ENCODE assay signal across 8 cellular contexts in the genomic region with DNA sequence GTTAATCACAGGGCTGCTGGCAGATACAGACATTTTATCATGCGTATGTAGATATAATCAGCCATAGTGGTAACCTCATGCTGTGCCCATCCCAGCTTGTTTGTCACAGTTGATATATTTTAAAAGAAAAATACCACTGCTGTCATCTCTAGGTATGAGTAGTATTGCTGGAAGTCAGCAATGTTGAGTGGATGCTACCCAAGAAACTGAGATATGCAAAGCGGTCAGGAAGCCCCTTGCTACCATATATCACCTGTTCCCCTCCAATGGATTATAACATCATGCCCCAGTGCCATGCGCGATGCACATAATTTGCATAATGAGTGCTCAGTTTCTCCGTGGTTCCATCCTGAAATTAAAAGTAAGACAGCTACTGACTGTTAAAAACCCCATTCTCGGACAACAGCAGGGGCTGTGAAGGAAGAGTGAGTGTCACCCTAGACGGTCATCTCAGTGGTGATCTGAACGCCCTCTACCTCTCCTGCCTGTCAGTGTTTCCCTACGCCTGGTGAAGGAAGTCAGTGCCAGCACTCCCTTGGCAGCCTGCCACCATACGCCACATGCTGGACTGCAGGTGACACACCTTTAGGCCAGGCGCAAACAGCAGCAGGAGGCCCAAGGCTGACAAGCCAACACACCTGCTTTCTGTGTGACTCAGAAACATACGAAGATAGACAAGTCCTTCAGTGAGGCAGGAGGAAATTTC. TPM values are rescaled to one million over a fixed set of nuclear protein-coding genes. Genes with fewer than 3 reads are reported as not detected.
DNase-seq lines count a peak whose midpoint lies in the region; ATAC-seq, FAIRE-seq and TF ChIP-seq lines count a peak whose summit lies in the region.

No MANE protein-coding gene starts in this region.

- TF ChIP-seq CTCF in liver (IDR thresholded peaks at IDR 0.05; ENCODE audit: low read depth, low read length, missing input control): no peak
- no peak for TF ChIP-seq CTCF in osteocyte (IDR thresholded peaks at IDR 0.05)

- no peaks in the 10 kb centered on the region for H3K27me3 Mint-ChIP-seq in activated CD4-positive, alpha-beta memory T cell treated with anti-CD3 and anti-CD28 coated beads for 36 hours
- H3K27me3 Mint-ChIP-seq in osteocyte (ENCODE audit: unreplicated experiment): no peaks in the 10 kb centered on the region

- CTCF ChIA-PET in activated CD4-positive, alpha-beta memory T cell treated with anti-CD3 and anti-CD28 coated beads for 36 hours (lab: Charles Lee): interaction anchor here (0.6 to 1.3 kb wide), 6 partner anchors 10 to 177 kb away, joined by 3 to 5 read pairs (median 3); no protein-coding TSS in a partner anchor

- H3K9me3 Mint-ChIP-seq in activated CD4-positive, alpha-beta memory T cell treated with anti-CD3 and anti-CD28 coated beads for 36 hours: no peaks in the 10 kb centered on the region
- no peaks in the 10 kb centered on the region for H3K9me3 Mint-ChIP-seq in osteocyte (ENCODE audit: unreplicated experiment)

- H3K4me3 ChIP-seq in liver (ENCODE audit: low read depth in 1 of 3, low read length in 3 of 3): no peak overlapping the region

- peak; percentile 52 for TF ChIP-seq POLR2A in GM18505 (IDR thresholded peaks at IDR 0.05; ENCODE audit: borderline replicate concordance, extremely low read depth, insufficient read depth, insufficient read length)

- H3K36me3 Mint-ChIP-seq in activated CD4-positive, alpha-beta memory T cell treated with anti-CD3 and anti-CD28 coated beads for 36 hours: peaks cover 48% of the 10 kb centered on the region
- peaks cover 27% of the 10 kb centered on the region for H3K36me3 Mint-ChIP-seq in osteocyte (ENCODE audit: unreplicated experiment)

- no peak overlapping the region for H3K9ac ChIP-seq in liver (ENCODE audit: low read depth in 1 of 2, low read length in 2 of 2)

- POLR2A ChIA-PET in activated CD4-positive, alpha-beta memory T cell treated with anti-CD3 and anti-CD28 coated beads for 36 hours (lab: Charles Lee): interaction anchor here (0.6 to 1.2 kb wide), 4 partner anchors 13 to 41 kb away, joined by 3 to 6 read pairs (median 3); no protein-coding TSS in a partner anchor

- H3K9me3 ChIP-seq in liver (ENCODE audit: control insufficient read depth in 4 of 4, low read length in 3 of 4): no peaks in the 10 kb centered on the region

- peak overlapping the region; percentile 99 for H3K4me3 Mint-ChIP-seq in activated CD4-positive, alpha-beta memory T cell treated with anti-CD3 and anti-CD28 coated beads for 36 hours
- no peak overlapping the region for H3K4me3 Mint-ChIP-seq in osteocyte (ENCODE audit: unreplicated experiment)

- H3K27ac Mint-ChIP-seq in activated CD4-positive, alpha-beta memory T cell treated with anti-CD3 and anti-CD28 coated beads for 36 hours: peak overlapping the region; percentile 79
- no peak overlapping the region for H3K27ac Mint-ChIP-seq in osteocyte (ENCODE audit: unreplicated experiment)

- DNase-seq in NCI-H1417 (lab: John Stamatoyannopoulos, UW) (peak; percentile 83 to 97 (median 89)), urothelium cell line (ENCODE audit: low spot score) (no peak), NCI-H1048 (lab: John Stamatoyannopoulos, UW) (no peak), osteocyte (ENCODE audit: extremely low spot score, unreplicated experiment) (no peak)
- DNase-seq in activated CD4-positive, alpha-beta memory T cell treated with anti-CD3 and anti-CD28 coated beads for 36 hours: peak; percentile 66

- peaks cover 65% of the 10 kb centered on the region for H3K4me1 Mint-ChIP-seq in activated CD4-positive, alpha-beta memory T cell treated with anti-CD3 and anti-CD28 coated beads for 36 hours (ENCODE audit: low read depth)
- peaks cover 25% of the 10 kb centered on the region for H3K4me1 Mint-ChIP-seq in osteocyte (ENCODE audit: unreplicated experiment)

- intact Hi-C loops in activated CD4-positive, alpha-beta memory T cell treated with anti-CD3 and anti-CD28 coated beads for 36 hours (cut with micrococcal nuclease): loop anchor here (1.0 to 5.0 kb wide), 5 partner anchors 30 to 273 kb away; a partner anchor contains a TSS

- 54% methylated on average over 12 of the region's 12 CpGs for WGBS in liver

- peak; percentile 69 to 79 for TF ChIP-seq RAD21 in liver (IDR thresholded peaks at IDR 0.05)

- ATAC-seq in GM18505 (IDR thresholded peaks at IDR 0.05; ENCODE audit: unreplicated experiment) (peak; percentile 50), HG02571 (IDR thresholded peaks at IDR 0.05; ENCODE audit: unreplicated experiment) (peak; percentile 54)

- FAIRE-seq in urothelium cell line (lab: Jason Lieb, UNC): no peak

- no peaks in the 10 kb centered on the region for H3K27me3 ChIP-seq in liver (ENCODE audit: control insufficient read depth in 4 of 4, insufficient read depth in 4 of 4, low read length in 3 of 4)

- H3K36me3 ChIP-seq in liver (ENCODE audit: control insufficient read depth in 4 of 4, insufficient read depth in 3 of 4, low read depth in 1 of 4, low read length in 3 of 4): peaks cover 0 to 9% (median 6%) of the 10 kb centered on the region in 4 donors

- peaks cover 2 to 40% (median 20%) of the 10 kb centered on the region in 4 donors for H3K4me1 ChIP-seq in liver (ENCODE audit: control insufficient read depth in 4 of 4, insufficient read depth in 4 of 4, low read length in 3 of 4)

- H3K27ac ChIP-seq in liver (ENCODE audit: low read depth in 1 of 2, low read length in 2 of 2): peak overlapping the region; percentile 56 to 69

TF ChIP-seq in liver, 16 proteins besides CTCF, POLR2A, EP300 and RAD21 (continues in another document):
- TF ChIP-seq YY1 (IDR thresholded peaks at IDR 0.05) (no peak), FOXA1 (IDR thresholded peaks at IDR 0.05) (no peak), HNF4G (IDR thresholded peaks at IDR 0.05) (no peak), SP1 (IDR thresholded peaks at IDR 0.05) (peak; percentile 22), TAF1 (conservative IDR thresholded peaks at IDR 0.05) (no peak), NR2F2 (IDR thresholded peaks at IDR 0.05) (no peak), GABPA (IDR thresholded peaks at IDR 0.05 in 1 of 2, conservative IDR thresholded peaks at IDR 0.05 in 1 of 2) (peak in 1 of 2 donors; percentile 13), FOXA2 (IDR thresholded peaks at IDR 0.05) (peak; percentile 17)
- TF ChIP-seq, protein P1, sequence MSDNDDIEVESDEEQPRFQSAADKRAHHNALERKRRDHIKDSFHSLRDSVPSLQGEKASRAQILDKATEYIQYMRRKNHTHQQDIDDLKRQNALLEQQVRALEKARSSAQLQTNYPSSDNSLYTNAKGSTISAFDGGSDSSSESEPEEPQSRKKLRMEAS (IDR thresholded peaks at IDR 0.05): peak; percentile 88
- TF ChIP-seq, protein P2, sequence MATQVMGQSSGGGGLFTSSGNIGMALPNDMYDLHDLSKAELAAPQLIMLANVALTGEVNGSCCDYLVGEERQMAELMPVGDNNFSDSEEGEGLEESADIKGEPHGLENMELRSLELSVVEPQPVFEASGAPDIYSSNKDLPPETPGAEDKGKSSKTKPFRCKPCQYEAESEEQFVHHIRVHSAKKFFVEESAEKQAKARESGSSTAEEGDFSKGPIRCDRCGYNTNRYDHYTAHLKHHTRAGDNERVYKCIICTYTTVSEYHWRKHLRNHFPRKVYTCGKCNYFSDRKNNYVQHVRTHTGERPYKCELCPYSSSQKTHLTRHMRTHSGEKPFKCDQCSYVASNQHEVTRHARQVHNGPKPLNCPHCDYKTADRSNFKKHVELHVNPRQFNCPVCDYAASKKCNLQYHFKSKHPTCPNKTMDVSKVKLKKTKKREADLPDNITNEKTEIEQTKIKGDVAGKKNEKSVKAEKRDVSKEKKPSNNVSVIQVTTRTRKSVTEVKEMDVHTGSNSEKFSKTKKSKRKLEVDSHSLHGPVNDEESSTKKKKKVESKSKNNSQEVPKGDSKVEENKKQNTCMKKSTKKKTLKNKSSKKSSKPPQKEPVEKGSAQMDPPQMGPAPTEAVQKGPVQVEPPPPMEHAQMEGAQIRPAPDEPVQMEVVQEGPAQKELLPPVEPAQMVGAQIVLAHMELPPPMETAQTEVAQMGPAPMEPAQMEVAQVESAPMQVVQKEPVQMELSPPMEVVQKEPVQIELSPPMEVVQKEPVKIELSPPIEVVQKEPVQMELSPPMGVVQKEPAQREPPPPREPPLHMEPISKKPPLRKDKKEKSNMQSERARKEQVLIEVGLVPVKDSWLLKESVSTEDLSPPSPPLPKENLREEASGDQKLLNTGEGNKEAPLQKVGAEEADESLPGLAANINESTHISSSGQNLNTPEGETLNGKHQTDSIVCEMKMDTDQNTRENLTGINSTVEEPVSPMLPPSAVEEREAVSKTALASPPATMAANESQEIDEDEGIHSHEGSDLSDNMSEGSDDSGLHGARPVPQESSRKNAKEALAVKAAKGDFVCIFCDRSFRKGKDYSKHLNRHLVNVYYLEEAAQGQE (IDR thresholded peaks at IDR 0.05): no peak
- TF ChIP-seq, protein P3, sequence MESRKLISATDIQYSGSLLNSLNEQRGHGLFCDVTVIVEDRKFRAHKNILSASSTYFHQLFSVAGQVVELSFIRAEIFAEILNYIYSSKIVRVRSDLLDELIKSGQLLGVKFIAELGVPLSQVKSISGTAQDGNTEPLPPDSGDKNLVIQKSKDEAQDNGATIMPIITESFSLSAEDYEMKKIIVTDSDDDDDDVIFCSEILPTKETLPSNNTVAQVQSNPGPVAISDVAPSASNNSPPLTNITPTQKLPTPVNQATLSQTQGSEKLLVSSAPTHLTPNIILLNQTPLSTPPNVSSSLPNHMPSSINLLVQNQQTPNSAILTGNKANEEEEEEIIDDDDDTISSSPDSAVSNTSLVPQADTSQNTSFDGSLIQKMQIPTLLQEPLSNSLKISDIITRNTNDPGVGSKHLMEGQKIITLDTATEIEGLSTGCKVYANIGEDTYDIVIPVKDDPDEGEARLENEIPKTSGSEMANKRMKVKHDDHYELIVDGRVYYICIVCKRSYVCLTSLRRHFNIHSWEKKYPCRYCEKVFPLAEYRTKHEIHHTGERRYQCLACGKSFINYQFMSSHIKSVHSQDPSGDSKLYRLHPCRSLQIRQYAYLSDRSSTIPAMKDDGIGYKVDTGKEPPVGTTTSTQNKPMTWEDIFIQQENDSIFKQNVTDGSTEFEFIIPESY (IDR thresholded peaks at IDR 0.05): peak; percentile 19
- TF ChIP-seq, protein P4, sequence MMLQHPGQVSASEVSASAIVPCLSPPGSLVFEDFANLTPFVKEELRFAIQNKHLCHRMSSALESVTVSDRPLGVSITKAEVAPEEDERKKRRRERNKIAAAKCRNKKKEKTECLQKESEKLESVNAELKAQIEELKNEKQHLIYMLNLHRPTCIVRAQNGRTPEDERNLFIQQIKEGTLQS (IDR thresholded peaks at IDR 0.05): no peak

RNA-seq across cellular contexts. Expression of a gene that starts 2.7 kb away (rescaled TPM):
- 10 to 100 TPM; 31.3 to 32.5 TPM for total RNA-seq in activated CD4-positive, alpha-beta memory T cell treated with anti-CD3 and anti-CD28 coated beads for 36 hours
- total RNA-seq in liver: 10 to 100 TPM; 19.2 to 22.1 TPM
- 10 to 100 TPM; 16.1 to 18.5 TPM for polyA plus RNA-seq in liver
- 21.1 and 21.7 TPM in 2 replicates for total RNA-seq in osteocyte

RNA-seq across cellular contexts. Expression of a gene that starts 39.2 kb away (rescaled TPM):
- total RNA-seq in activated CD4-positive, alpha-beta memory T cell treated with anti-CD3 and anti-CD28 coated beads for 36 hours: 10 to 100 TPM; 29.9 to 30.1 TPM
- total RNA-seq in liver (10 to 100 TPM; 15.6 to 17.0 TPM), osteocyte (15.9 and 17.9 TPM in 2 replicates)
- polyA plus RNA-seq in liver: 10 to 100 TPM; 12.6 to 13.6 TPM

RNA-seq across cellular contexts. Expression of a gene that starts 55.9 kb away (rescaled TPM):
- 10 to 100 TPM; 28.0 to 32.0 TPM for total RNA-seq in activated CD4-positive, alpha-beta memory T cell treated with anti-CD3 and anti-CD28 coated beads for 36 hours
- 10 to 100 TPM; 31.1 to 39.5 TPM for total RNA-seq in liver
- 10 to 100 TPM; 52.8 to 54.3 TPM for polyA plus RNA-seq in liver
- 42.7 and 42.8 TPM in 2 replicates for total RNA-seq in osteocyte

Comparison
In these comparisons a context has a peak if more than half of its experiments do, and no peak if none do; other contexts are left out.
1. DNase-seq: peak in NCI-H1417 (3 of 3) and activated CD4-positive, alpha-beta memory T cell treated with anti-CD3 and anti-CD28 coated beads for 36 hours (single experiment); none in urothelium cell line (single experiment), NCI-H1048 (single experiment) and osteocyte (single experiment).